ENCODE assay signal across 9 cellular contexts in the genomic region with DNA sequence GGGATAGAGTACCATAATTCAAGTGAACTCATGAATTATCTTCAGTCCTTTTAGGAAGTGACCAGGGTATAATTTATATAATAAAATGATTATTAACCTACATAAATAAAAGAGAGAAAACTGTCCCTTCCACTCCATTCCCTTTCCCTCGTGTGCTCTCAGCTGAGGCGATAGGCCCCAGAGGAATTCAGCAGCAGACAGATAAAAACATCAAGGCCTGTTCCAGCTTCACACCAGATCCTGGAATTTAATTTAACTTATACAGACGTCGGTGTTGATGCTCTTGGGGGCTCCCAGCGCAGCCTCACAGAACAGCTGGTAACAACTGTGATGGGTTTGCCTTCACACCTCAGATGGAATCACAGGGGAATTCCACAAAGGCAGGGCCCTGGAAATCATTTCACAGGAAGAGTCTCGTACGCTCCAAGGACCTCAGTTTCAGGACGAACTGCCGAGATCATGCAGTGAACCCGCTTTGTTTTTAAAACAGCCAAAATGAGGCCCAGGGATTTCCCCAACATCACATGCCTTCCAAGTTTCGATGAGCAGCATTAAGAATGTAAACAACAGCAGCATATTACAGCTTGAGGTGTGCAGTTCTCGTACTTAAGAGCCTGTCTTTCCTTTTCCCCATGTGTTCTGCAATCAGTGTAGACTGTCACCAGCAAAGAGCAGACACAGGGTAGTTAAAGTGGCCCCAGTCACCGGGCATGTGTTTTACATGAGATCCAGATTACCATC.
DNase-seq lines count a peak whose midpoint lies in the region; ATAC-seq, FAIRE-seq and TF ChIP-seq lines count a peak whose summit lies in the region.
"Had no signal": no experiment of that assay in that cellular context is flagged by ENCODE, and none has a peak within 500 bp of the region (broad histone marks: within the 10 kb centered on the region; RNA-seq: fewer than 3 reads in every experiment).

No MANE protein-coding gene starts in this region.

- H3K4me3 ChIP-seq in Peyer's patch: peak overlapping the region in 2 of 4 donors; percentile 3 to 17
- no peak overlapping the region for H3K4me3 ChIP-seq in naive thymus-derived CD4-positive, alpha-beta T cell (ENCODE audit: low read length)
- H3K4me3 ChIP-seq: ovary had no signal

- no peak overlapping the region for H3K27ac Mint-ChIP-seq in naive thymus-derived CD4-positive, alpha-beta T cell

- DNase-seq in HCEC 1CT (peak; percentile 27), RCC 7860 (ENCODE audit: low spot score) (peak; percentile 43), left kidney (ENCODE audit: low read depth, low spot score) (peak; percentile 73), T1000 (lab: John Stamatoyannopoulos, UW) (no peak), Peyer's patch (no peak), SW480 (ENCODE audit: low spot score) (no peak)
- DNase-seq in naive thymus-derived CD4-positive, alpha-beta T cell: no peak

- CTCF ChIA-PET in naive thymus-derived CD4-positive, alpha-beta T cell (lab: Charles Lee): no interaction called here

- no peak for TF ChIP-seq POLR2A in Peyer's patch (IDR thresholded peaks at IDR 0.05)

- no peaks in the 10 kb centered on the region for H3K36me3 Mint-ChIP-seq in naive thymus-derived CD4-positive, alpha-beta T cell

- no peak overlapping the region for H3K27ac ChIP-seq in Peyer's patch
- no peak overlapping the region for H3K27ac ChIP-seq in naive thymus-derived CD4-positive, alpha-beta T cell (ENCODE audit: low read depth, low read length)

- peaks cover 0 to 10% (median 3%) of the 10 kb centered on the region in 11 donors for H3K9me3 Mint-ChIP-seq in naive thymus-derived CD4-positive, alpha-beta T cell

- H3K27me3 Mint-ChIP-seq in naive thymus-derived CD4-positive, alpha-beta T cell: peaks cover 7 to 21% (median 12%) of the 10 kb centered on the region in 5 donors

- peak; percentile 45 for FAIRE-seq in RCC 7860 (lab: Jason Lieb, UNC)

- no peaks in the 10 kb centered on the region for H3K27me3 ChIP-seq in Peyer's patch
- H3K27me3 ChIP-seq in naive thymus-derived CD4-positive, alpha-beta T cell (ENCODE audit: control insufficient read depth in 2 of 2, insufficient read depth in 2 of 2, low read length in 2 of 2): no peaks in the 10 kb centered on the region
- H3K27me3 ChIP-seq: ovary had no signal

- H3K9me3 ChIP-seq in Peyer's patch: no peaks in the 10 kb centered on the region
- no peaks in the 10 kb centered on the region for H3K9me3 ChIP-seq in naive thymus-derived CD4-positive, alpha-beta T cell (ENCODE audit: control insufficient read depth in 2 of 3, low read length in 3 of 3)
- H3K9me3 ChIP-seq: ovary had no signal

- peaks cover 0 to 5% (median 0%) of the 10 kb centered on the region in 7 donors for H3K4me1 Mint-ChIP-seq in naive thymus-derived CD4-positive, alpha-beta T cell

- peaks cover 0 to 5% (median 2%) of the 10 kb centered on the region in 4 donors for H3K4me1 ChIP-seq in Peyer's patch
- H3K4me1 ChIP-seq in naive thymus-derived CD4-positive, alpha-beta T cell (ENCODE audit: control insufficient read depth in 2 of 2, insufficient read depth in 2 of 2, low read length in 2 of 2): no peaks in the 10 kb centered on the region

- intact Hi-C loops in naive thymus-derived CD4-positive, alpha-beta T cell (cut with micrococcal nuclease): no loop called here

- POLR2A ChIA-PET in naive thymus-derived CD4-positive, alpha-beta T cell (lab: Charles Lee): no interaction called here

- no peaks in the 10 kb centered on the region for H3K36me3 ChIP-seq in Peyer's patch
- H3K36me3 ChIP-seq in naive thymus-derived CD4-positive, alpha-beta T cell (ENCODE audit: control insufficient read depth in 2 of 3, insufficient read depth in 3 of 3, low read length in 3 of 3): no peaks in the 10 kb centered on the region
- H3K36me3 ChIP-seq: ovary had no signal

- H3K4me3 Mint-ChIP-seq in naive thymus-derived CD4-positive, alpha-beta T cell: no peak overlapping the region

- ATAC-seq in GM18520 (IDR thresholded peaks at IDR 0.05; ENCODE audit: unreplicated experiment): peak; percentile 78
- ATAC-seq in naive thymus-derived CD4-positive, alpha-beta T cell: no peak

- TF ChIP-seq CTCF in Peyer's patch (IDR thresholded peaks at IDR 0.05): no peak

Comparison
In these comparisons a context has a peak if more than half of its experiments do, and no peak if none do; other contexts are left out.
1. DNase-seq: peak in HCEC 1CT (single experiment), RCC 7860 (single experiment) and left kidney (single experiment); none in T1000 (single experiment), Peyer's patch (0 of 3), naive thymus-derived CD4-positive, alpha-beta T cell (0 of 9) and SW480 (single experiment).